Comparison of ENCODE assay signal across 7 cellular contexts in the genomic region with DNA sequence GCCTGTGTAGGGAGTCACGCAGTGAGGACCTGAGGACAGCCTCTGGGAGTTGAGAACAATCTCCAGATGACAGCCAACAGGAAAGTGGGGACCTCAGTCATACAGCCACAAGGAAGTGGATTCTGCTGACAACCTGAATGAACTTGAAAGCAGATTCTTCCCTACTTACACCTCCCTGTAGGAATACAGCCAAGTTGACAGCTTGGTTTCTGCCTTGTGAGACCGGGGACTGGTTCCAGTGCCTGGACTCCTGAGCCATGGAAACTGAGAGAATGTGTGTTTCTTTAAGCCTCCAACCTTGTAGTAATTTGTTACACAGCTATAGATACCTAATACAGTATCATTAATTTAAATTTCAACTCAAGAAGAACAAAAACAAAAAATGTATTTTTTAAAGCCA.
"Had no signal": no experiment of that assay in that cellular context is flagged by ENCODE, and none has a peak within 500 bp of the region (broad histone marks: within the 10 kb centered on the region; RNA-seq: fewer than 3 reads in every experiment).

No MANE protein-coding gene starts in this region.

- H3K4me3 Mint-ChIP-seq: H9 had no signal

- H3K27ac Mint-ChIP-seq: H9 had no signal

- H3K4me3 ChIP-seq: GM23248, K562 had no signal

- DNase-seq: GM23248, GOT3, H9, HCEC 1CT, IMR-90 had no signal

- H3K27ac ChIP-seq: GM23248 had no signal

- ATAC-seq: K562 had no signal

- FAIRE-seq: HTR-8/SVneo, K562 had no signal

- H2AFZ ChIP-seq: GM23248 had no signal

- H3K9ac ChIP-seq: GM23248 had no signal
